1 cellular context compared by ENCODE assay signal in the genomic region with DNA sequence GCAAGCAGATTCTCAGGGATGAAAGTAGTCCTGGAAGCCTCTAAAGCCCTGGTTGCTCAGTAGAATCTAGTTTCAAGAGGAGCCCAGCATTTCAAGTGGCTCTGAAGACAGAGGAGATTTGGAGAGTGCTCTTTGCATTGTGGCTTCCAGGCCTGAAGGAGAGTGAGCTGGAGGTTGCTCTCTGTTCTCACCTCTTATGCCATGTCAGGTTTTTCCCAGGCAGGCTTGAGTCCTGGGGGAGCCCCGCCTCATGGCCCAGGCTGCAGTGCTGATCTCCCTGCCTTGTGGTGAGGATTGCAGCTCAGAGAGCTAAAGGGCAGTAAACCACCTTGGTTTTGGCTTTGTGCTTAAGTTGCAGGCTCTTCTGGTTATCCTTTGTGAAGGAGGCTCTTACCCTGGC.
TF ChIP-seq lines count a peak whose summit lies in the region.

No MANE protein-coding gene starts in this region.

TF ChIP-seq in H1, 55 proteins besides CTCF, POLR2A, EP300 and RAD21:
- no peak for TF ChIP-seq TAF7 (optimal IDR thresholded peaks at IDR 0.05; ENCODE audit: borderline replicate concordance, low read depth, low read length)
- no peak for TF ChIP-seq SIX5 (IDR thresholded peaks at IDR 0.05; ENCODE audit: low read depth, low read length)
- TF ChIP-seq NRF1 (IDR thresholded peaks at IDR 0.05; ENCODE audit: low read depth, low read length): no peak
- TF ChIP-seq CREB1 (IDR thresholded peaks at IDR 0.05): no peak
- TF ChIP-seq KDM1A (IDR thresholded peaks at IDR 0.05; ENCODE audit: borderline replicate concordance, low read length): no peak
- no peak for TF ChIP-seq ASH2L (IDR thresholded peaks at IDR 0.05; ENCODE audit: low read length)
- TF ChIP-seq RBBP5 (IDR thresholded peaks at IDR 0.05; ENCODE audit: borderline replicate concordance, low read depth, low read length): no peak
- no peak for TF ChIP-seq CTBP2 (IDR thresholded peaks at IDR 0.05; ENCODE audit: borderline replicate concordance, insufficient read depth, insufficient read length, low read length)
- no peak for TF ChIP-seq TBP (IDR thresholded peaks at IDR 0.05; ENCODE audit: low read depth, low read length)
- TF ChIP-seq HDAC6 (IDR thresholded peaks at IDR 0.05; ENCODE audit: low read depth, low read length): no peak
- TF ChIP-seq KDM4A (IDR thresholded peaks at IDR 0.05; ENCODE audit: low read depth, low read length, severe bottlenecking): no peak
- no peak for TF ChIP-seq CHD2 (IDR thresholded peaks at IDR 0.05; ENCODE audit: low read length)
- TF ChIP-seq YY1 (IDR thresholded peaks at IDR 0.05; ENCODE audit: low read depth, low read length): no peak
- no peak for TF ChIP-seq SUZ12 (IDR thresholded peaks at IDR 0.05; ENCODE audit: low read length)
- TF ChIP-seq, protein P1, sequence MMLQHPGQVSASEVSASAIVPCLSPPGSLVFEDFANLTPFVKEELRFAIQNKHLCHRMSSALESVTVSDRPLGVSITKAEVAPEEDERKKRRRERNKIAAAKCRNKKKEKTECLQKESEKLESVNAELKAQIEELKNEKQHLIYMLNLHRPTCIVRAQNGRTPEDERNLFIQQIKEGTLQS (IDR thresholded peaks at IDR 0.05; ENCODE audit: insufficient read depth, low read depth, low read length): no peak
- TF ChIP-seq EZH2 (IDR thresholded peaks at IDR 0.05; ENCODE audit: low read depth, low read length, severe bottlenecking): no peak
